Comparison of ENCODE assay signal across 1 cellular context in the genomic region with DNA sequence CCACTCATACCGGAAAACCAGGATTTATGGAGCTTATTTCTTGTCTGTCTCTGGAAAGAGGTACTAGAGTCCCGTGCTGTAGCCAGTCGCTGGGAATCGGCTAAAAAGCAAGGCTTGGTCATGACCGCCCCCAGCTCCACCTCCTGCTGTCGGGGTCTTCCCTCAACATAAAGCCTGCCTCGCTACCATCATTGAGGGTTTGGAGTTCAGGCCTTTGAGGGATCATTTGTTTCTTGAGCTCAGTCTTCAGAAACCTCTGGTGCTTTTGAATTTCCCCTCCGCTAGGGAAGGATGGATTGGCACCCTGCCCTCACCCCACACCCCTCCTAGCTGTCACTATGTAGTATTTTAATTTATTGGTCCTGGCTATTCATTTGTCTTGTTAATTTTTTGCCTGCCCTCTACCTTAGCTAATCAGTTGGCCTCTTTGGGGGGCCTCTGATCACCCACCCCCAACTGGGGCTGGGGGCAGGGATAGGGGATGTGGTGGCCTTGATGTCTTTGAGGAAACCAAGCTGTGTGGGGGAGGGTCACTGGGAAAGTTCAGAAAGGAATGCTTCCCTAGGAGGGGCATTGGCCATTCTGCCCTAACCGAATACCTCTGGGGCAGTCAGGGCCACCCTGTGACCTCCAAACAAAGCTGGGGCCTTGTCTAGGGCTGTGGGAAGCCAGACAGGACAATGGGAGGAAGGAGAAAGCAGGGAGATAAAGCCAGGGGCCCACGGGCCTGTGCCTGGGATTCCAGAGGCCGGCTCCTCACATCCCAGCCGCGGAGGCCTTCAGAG.
TF ChIP-seq lines count a peak whose summit lies in the region.

No MANE protein-coding gene starts in this region.

TF ChIP-seq in GM23338, 12 proteins besides CTCF, POLR2A, EP300 and RAD21:
- TF ChIP-seq ZNF114 (CRISPR knock-in tag; IDR thresholded peaks at IDR 0.05) = peak; percentile 68; the same call in 1 of the 2 replicates
- no peak for TF ChIP-seq STAT1 (IDR thresholded peaks at IDR 0.05; ENCODE audit: unreplicated experiment)
- TF ChIP-seq, protein P1, sequence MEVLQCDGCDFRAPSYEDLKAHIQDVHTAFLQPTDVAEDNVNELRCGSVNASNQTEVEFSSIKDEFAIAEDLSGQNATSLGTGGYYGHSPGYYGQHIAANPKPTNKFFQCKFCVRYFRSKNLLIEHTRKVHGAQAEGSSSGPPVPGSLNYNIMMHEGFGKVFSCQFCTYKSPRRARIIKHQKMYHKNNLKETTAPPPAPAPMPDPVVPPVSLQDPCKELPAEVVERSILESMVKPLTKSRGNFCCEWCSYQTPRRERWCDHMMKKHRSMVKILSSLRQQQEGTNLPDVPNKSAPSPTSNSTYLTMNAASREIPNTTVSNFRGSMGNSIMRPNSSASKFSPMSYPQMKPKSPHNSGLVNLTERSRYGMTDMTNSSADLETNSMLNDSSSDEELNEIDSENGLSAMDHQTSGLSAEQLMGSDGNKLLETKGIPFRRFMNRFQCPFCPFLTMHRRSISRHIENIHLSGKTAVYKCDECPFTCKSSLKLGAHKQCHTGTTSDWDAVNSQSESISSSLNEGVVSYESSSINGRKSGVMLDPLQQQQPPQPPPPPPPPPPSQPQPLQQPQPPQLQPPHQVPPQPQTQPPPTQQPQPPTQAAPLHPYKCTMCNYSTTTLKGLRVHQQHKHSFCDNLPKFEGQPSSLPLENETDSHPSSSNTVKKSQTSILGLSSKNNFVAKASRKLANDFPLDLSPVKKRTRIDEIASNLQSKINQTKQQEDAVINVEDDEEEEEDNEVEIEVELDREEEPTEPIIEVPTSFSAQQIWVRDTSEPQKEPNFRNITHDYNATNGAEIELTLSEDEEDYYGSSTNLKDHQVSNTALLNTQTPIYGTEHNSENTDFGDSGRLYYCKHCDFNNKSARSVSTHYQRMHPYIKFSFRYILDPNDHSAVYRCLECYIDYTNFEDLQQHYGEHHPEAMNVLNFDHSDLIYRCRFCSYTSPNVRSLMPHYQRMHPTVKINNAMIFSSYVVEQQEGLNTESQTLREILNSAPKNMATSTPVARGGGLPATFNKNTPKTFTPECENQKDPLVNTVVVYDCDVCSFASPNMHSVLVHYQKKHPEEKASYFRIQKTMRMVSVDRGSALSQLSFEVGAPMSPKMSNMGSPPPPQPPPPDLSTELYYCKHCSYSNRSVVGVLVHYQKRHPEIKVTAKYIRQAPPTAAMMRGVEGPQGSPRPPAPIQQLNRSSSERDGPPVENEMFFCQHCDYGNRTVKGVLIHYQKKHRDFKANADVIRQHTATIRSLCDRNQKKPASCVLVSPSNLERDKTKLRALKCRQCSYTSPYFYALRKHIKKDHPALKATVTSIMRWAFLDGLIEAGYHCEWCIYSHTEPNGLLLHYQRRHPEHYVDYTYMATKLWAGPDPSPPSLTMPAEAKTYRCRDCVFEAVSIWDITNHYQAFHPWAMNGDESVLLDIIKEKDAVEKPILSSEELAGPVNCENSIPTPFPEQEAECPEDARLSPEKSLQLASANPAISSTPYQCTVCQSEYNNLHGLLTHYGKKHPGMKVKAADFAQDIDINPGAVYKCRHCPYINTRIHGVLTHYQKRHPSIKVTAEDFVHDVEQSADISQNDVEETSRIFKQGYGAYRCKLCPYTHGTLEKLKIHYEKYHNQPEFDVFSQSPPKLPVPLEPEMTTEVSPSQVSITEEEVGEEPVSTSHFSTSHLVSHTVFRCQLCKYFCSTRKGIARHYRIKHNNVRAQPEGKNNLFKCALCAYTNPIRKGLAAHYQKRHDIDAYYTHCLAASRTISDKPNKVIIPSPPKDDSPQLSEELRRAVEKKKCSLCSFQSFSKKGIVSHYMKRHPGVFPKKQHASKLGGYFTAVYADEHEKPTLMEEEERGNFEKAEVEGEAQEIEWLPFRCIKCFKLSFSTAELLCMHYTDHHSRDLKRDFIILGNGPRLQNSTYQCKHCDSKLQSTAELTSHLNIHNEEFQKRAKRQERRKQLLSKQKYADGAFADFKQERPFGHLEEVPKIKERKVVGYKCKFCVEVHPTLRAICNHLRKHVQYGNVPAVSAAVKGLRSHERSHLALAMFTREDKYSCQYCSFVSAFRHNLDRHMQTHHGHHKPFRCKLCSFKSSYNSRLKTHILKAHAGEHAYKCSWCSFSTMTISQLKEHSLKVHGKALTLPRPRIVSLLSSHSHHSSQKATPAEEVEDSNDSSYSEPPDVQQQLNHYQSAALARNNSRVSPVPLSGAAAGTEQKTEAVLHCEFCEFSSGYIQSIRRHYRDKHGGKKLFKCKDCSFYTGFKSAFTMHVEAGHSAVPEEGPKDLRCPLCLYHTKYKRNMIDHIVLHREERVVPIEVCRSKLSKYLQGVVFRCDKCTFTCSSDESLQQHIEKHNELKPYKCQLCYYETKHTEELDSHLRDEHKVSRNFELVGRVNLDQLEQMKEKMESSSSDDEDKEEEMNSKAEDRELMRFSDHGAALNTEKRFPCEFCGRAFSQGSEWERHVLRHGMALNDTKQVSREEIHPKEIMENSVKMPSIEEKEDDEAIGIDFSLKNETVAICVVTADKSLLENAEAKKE (CRISPR knock-in tag; IDR thresholded peaks at IDR 0.05) = peak; percentile 14; the same call in 1 of the 2 replicates
